Comparison of ENCODE assay signal across 8 cellular contexts in the genomic region with DNA sequence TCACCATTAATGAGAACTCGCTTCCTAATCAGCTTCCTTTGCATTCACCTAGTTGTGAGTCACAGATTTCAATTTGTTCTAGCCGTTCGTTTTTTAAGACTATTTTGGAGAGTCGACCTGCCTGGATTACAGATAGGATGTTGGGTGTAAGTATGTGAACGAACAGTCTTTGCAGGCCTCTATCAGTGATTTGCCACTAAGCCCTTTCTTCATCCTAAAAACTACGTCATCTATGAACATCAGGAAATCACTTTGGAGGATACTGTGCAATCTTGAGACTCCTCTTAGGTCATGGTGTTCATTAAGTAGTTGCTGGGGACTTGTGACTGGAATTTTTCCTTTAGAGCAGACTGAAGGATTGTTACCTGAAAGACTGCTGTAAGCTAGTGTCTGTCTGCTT. TPM values are rescaled to one million over a fixed set of nuclear protein-coding genes. Genes with fewer than 3 reads are reported as not detected.
A peak's percentile ranks its signal among the peaks of the same experiment; 100 is the strongest.
DNase-seq lines count a peak whose midpoint lies in the region; ATAC-seq, FAIRE-seq and TF ChIP-seq lines count a peak whose summit lies in the region.

No MANE protein-coding gene starts in this region.

- H2BK20ac ChIP-seq in H1 (ENCODE audit: low read length): no peak overlapping the region

- H3K36me3 Mint-ChIP-seq in activated CD4-positive, alpha-beta T cell treated with anti-CD3 and anti-CD28 coated beads, Interleukin-2, amount 10 ng/mL, durations not matched to agents 24 days and 14 days (ENCODE audit: low read depth): peaks cover 11% of the 10 kb centered on the region

- H3K4me3 ChIP-seq in OCI-LY1 (ENCODE audit: low read depth, low read length, poor library complexity, severe bottlenecking): peak overlapping the region; percentile 83
- peak overlapping the region in 3 of 4 experiments; percentile 60 to 92 (median 76); a peak in 5 of 8 replicates for H3K4me3 ChIP-seq in H1 (ENCODE audit: extremely low read depth in 1 of 4, insufficient read depth in 2 of 4, low read depth in 3 of 4, low read length in 4 of 4)
- peak overlapping the region; percentile 71 for H3K4me3 ChIP-seq in retinal pigment epithelial cell (ENCODE audit: low read length)

- no peaks in the 10 kb centered on the region; the same call in 1 of the 2 replicates for H3K79me1 ChIP-seq in H1 (ENCODE audit: low read depth, low read length)

- CTCF ChIA-PET in H1 (lab: Charles Lee; ENCODE audit: partially characterized antibody): interaction anchor here (1.3 to 1.5 kb wide), 2 partner anchors 18 to 389 kb away, joined by 3 to 6 read pairs; no protein-coding TSS in a partner anchor

- peak overlapping the region; percentile 91 for H3K27ac Mint-ChIP-seq in activated CD4-positive, alpha-beta T cell treated with anti-CD3 and anti-CD28 coated beads, Interleukin-2, amount 10 ng/mL, durations not matched to agents 24 days and 14 days

- WGBS in H1 (ENCODE audit: extremely low coverage in 1 of 2, insufficient coverage in 1 of 2, insufficient read length in 1 of 2, insufficient replicate concordance in 2 of 2, low coverage in 1 of 2, low lambda C conversion rate in 2 of 2, missing lambda C conversion rate in 1 of 2), 2 experiments: 90% methylated on average over 6 of the region's 6 CpGs; no CpG with 5 or more reads in 1 of the 2 experiments

- H4K20me1 ChIP-seq in OCI-LY1 (ENCODE audit: insufficient read depth, low read length) (no peaks in the 10 kb centered on the region), H1 (replicated peaks in 1 of 2; ENCODE audit: control insufficient read depth in 1 of 2, insufficient read depth in 2 of 2, low read length in 2 of 2) (peaks cover 0 to 2% of the 10 kb centered on the region in 2 experiments)

- H3K18ac ChIP-seq in H1 (ENCODE audit: extremely low read depth, low read length): no peak overlapping the region

- no peak overlapping the region for H4K8ac ChIP-seq in H1 (ENCODE audit: extremely low read depth, insufficient read depth, low read length)

- H3K9me2 ChIP-seq in OCI-LY1 (ENCODE audit: low read depth, low read length): no peaks in the 10 kb centered on the region

- H3K79me2 ChIP-seq in OCI-LY1 (ENCODE audit: insufficient read depth, low read length) (peaks cover 48% of the 10 kb centered on the region), H1 (ENCODE audit: control insufficient read depth in 1 of 2, insufficient read depth in 2 of 2, low read length in 2 of 2) (peaks cover 16 to 50% of the 10 kb centered on the region in 2 experiments)

- no peak overlapping the region for H2BK15ac ChIP-seq in H1 (ENCODE audit: low read length)

- no peak overlapping the region for H2BK120ac ChIP-seq in H1 (replicated peaks; ENCODE audit: low read depth, low read length)

- no peak overlapping the region for H4K91ac ChIP-seq in H1 (replicated peaks; ENCODE audit: insufficient read length, low read length)

- H3K56ac ChIP-seq in H1 (replicated peaks; ENCODE audit: insufficient read length, low read depth, low read length): no peak overlapping the region

- peaks cover 2% of the 10 kb centered on the region for H3K27me3 Mint-ChIP-seq in activated CD4-positive, alpha-beta T cell treated with anti-CD3 and anti-CD28 coated beads, Interleukin-2, amount 10 ng/mL, durations not matched to agents 24 days and 14 days

- H3K4me1 ChIP-seq in OCI-LY1 (ENCODE audit: insufficient read depth, low read length, severe bottlenecking) (peaks cover 37% of the 10 kb centered on the region), H1 (replicated peaks in 1 of 4; ENCODE audit: control insufficient read depth in 3 of 4, insufficient read depth in 4 of 4, low read length in 3 of 4) (peaks cover 0 to 3% (median 3%) of the 10 kb centered on the region in 4 experiments; a peak in 3 of 7 replicates)

- H3K9me3 Mint-ChIP-seq in activated CD4-positive, alpha-beta T cell treated with anti-CD3 and anti-CD28 coated beads, Interleukin-2, amount 10 ng/mL, durations not matched to agents 24 days and 14 days: no peaks in the 10 kb centered on the region

- H3K23me2 ChIP-seq in H1 (ENCODE audit: low read depth, low read length): no peaks in the 10 kb centered on the region

- H3K4me3 Mint-ChIP-seq in activated CD4-positive, alpha-beta T cell treated with anti-CD3 and anti-CD28 coated beads, Interleukin-2, amount 10 ng/mL, durations not matched to agents 24 days and 14 days: peak overlapping the region; percentile 91

- H3K36me3 ChIP-seq in OCI-LY1 (ENCODE audit: insufficient read depth, low read length) (peaks cover 11% of the 10 kb centered on the region), H1 (ENCODE audit: control insufficient read depth in 2 of 4, insufficient read depth in 4 of 4, low read length in 3 of 4) (peaks cover 0 to 6% (median 0%) of the 10 kb centered on the region in 4 experiments; a peak in 2 of 8 replicates)

- no peaks in the 10 kb centered on the region for H3K27me3 ChIP-seq in OCI-LY1 (ENCODE audit: insufficient read depth, low read length)
- H3K27me3 ChIP-seq in H1 (replicated peaks in 1 of 4; ENCODE audit: control insufficient read depth in 3 of 4, extremely low read depth in 1 of 4, insufficient read depth in 3 of 4, low read length in 3 of 4): no peaks in the 10 kb centered on the region

- peak overlapping the region; percentile 72 for H3K4me2 ChIP-seq in OCI-LY1 (ENCODE audit: low read length)
- H3K4me2 ChIP-seq in H1 (ENCODE audit: insufficient read depth in 1 of 2, low read depth in 2 of 2, low read length in 2 of 2): peak overlapping the region; percentile 60 to 64

- peak overlapping the region; percentile 80 for H3K9ac ChIP-seq in OCI-LY1 (ENCODE audit: low read length)
- H3K9ac ChIP-seq in H1 (replicated peaks in 1 of 4; ENCODE audit: extremely low read depth in 1 of 4, low read depth in 3 of 4, low read length in 3 of 4): no peak overlapping the region

- no peak overlapping the region for H3K4ac ChIP-seq in H1 (replicated peaks; ENCODE audit: insufficient read length, low read depth, low read length)

- no peak for DNase-seq in activated CD4-positive, alpha-beta T cell treated with anti-CD3 and anti-CD28 coated beads, Interleukin-2, amount 10 ng/mL, durations not matched to agents 24 days and 14 days
- no peak for DNase-seq in activated CD4-positive, alpha-beta T cell treated with anti-CD3 and anti-CD28 coated beads, Interleukin-2, amount 50 U/mL, for 48 hours
- DNase-seq in H1 (ENCODE audit: low read depth in 1 of 2, low spot score in 2 of 2) (no peak), retinal pigment epithelial cell (ENCODE audit: low read depth) (no peak), MV-4-11 (lab: John Stamatoyannopoulos, UW) (no peak)

- H3K27ac ChIP-seq in OCI-LY1 (ENCODE audit: low read depth, low read length, poor library complexity, severe bottlenecking) (no peak overlapping the region), H1 (ENCODE audit: low read depth, low read length) (no peak overlapping the region)

- no peak for TF ChIP-seq POLR2A in H1 (IDR thresholded peaks at IDR 0.05; ENCODE audit: control extremely low read depth in 1 of 2, low read depth in 2 of 2, low read length in 2 of 2)

- no peak overlapping the region for H2AFZ ChIP-seq in OCI-LY1 (ENCODE audit: low read length)
- no peak overlapping the region for H2AFZ ChIP-seq in H1 (ENCODE audit: low read length)

- H2BK12ac ChIP-seq in H1 (ENCODE audit: low read depth, low read length): no peak overlapping the region

- no peak overlapping the region for H4K5ac ChIP-seq in H1 (ENCODE audit: insufficient read length, low read depth, low read length)

- no peak overlapping the region for H3K14ac ChIP-seq in H1 (ENCODE audit: insufficient read length)

- peaks cover 15% of the 10 kb centered on the region for H3K4me1 Mint-ChIP-seq in activated CD4-positive, alpha-beta T cell treated with anti-CD3 and anti-CD28 coated beads, Interleukin-2, amount 10 ng/mL, durations not matched to agents 24 days and 14 days

- H3K9me3 ChIP-seq in OCI-LY1 (ENCODE audit: low read length): no peaks in the 10 kb centered on the region
- H3K9me3 ChIP-seq in H1 (ENCODE audit: insufficient read depth in 2 of 2, low read depth in 1 of 2, low read length in 1 of 2): no peaks in the 10 kb centered on the region

- no peaks in the 10 kb centered on the region for H3F3A ChIP-seq in OCI-LY1 (ENCODE audit: insufficient read depth, low read length)

- POLR2A ChIA-PET in H1 (lab: Charles Lee; ENCODE audit: partially characterized antibody): interaction anchor here (0.6 to 3.8 kb wide), 2 partner anchors 12 to 20 kb away, joined by 6 to 10 read pairs; no protein-coding TSS in a partner anchor

- H2AK5ac ChIP-seq in H1 (ENCODE audit: low read depth, low read length): no peak overlapping the region

- no peak for TF ChIP-seq EP300 in H1 (IDR thresholded peaks at IDR 0.05; ENCODE audit: borderline replicate concordance in 1 of 2, low read depth in 2 of 2, low read length in 2 of 2)

- ATAC-seq in HG02610 (IDR thresholded peaks at IDR 0.05; ENCODE audit: unreplicated experiment) (no peak), HG03097 (IDR thresholded peaks at IDR 0.05; ENCODE audit: low FRiP score, unreplicated experiment) (no peak)

- TF ChIP-seq CTCF in OCI-LY1 (IDR thresholded peaks at IDR 0.05; ENCODE audit: low read length): no peak
- no peak for TF ChIP-seq CTCF in H1 (IDR thresholded peaks at IDR 0.05; ENCODE audit: control extremely low read depth in 1 of 3, insufficient read depth in 1 of 3, low read depth in 1 of 3, low read length in 3 of 3)
- no peak for TF ChIP-seq CTCF in retinal pigment epithelial cell (conservative IDR thresholded peaks at IDR 0.05; ENCODE audit: low read depth, low read length)

- no peak overlapping the region for H2BK5ac ChIP-seq in H1 (ENCODE audit: low read depth, low read length)

- intact Hi-C loops in activated CD4-positive, alpha-beta T cell treated with anti-CD3 and anti-CD28 coated beads, Interleukin-2, amount 10 ng/mL, durations not matched to agents 24 days and 14 days (cut with micrococcal nuclease): loop anchor here (10.0 kb wide), 1 partner anchor 1030 kb away; a partner anchor contains a TSS

- no peak for FAIRE-seq in H1 (lab: Jason Lieb, UNC)

- TF ChIP-seq RAD21 in H1 (IDR thresholded peaks at IDR 0.05 in 1 of 2, conservative IDR thresholded peaks at IDR 0.05 in 1 of 2; ENCODE audit: low read depth in 2 of 2, low read length in 2 of 2): no peak

- no peak overlapping the region for H3K23ac ChIP-seq in H1 (ENCODE audit: insufficient read length)

RNA-seq across cellular contexts. Expression of a gene that starts 1.1 kb away (rescaled TPM):
- total RNA-seq in activated CD4-positive, alpha-beta T cell treated with anti-CD3 and anti-CD28 coated beads, Interleukin-2, amount 10 ng/mL, durations not matched to agents 24 days and 14 days: 41.3 and 42.6 TPM in 2 replicates
- 33.9 and 34.9 TPM in 2 replicates for total RNA-seq in H1 (2021; fragmentation: NEBNext Ultra II Directional; extraction: Animal tissue kit (Norgen Biotek cat#: 25700))
- 4.7 and 5.6 TPM in 2 replicates for polyA plus RNA-seq in H1 (2011; rRNA removed)
- 10.2 TPM for polyA plus RNA-seq in H1 (2011; cell fraction: cytosol; rRNA removed)
- 12.6 TPM for polyA plus RNA-seq in H1 (2011; cell fraction: nucleus; rRNA removed)
- polyA plus RNA-seq in H1 (2012, experiment 1 of 2): 16.0 to 29.9 TPM (median 20.5 TPM) in 4 replicates
- 1.9 TPM for polyA plus RNA-seq in H1 (2012, experiment 2 of 2)
- 12.9 TPM for polyA plus RNA-seq in H1 (2013, experiment 1 of 2)
- polyA plus RNA-seq in H1 (2013, experiment 2 of 2): 12.6 TPM
- 37.0 and 53.0 TPM in 2 replicates for polyA minus RNA-seq in H1 (2011; rRNA and poly(A)+ RNA removed)
- polyA minus RNA-seq in H1 (2011; cell fraction: cytosol; rRNA and poly(A)+ RNA removed): 8.8 TPM
- 53.4 TPM for polyA minus RNA-seq in H1 (2011; cell fraction: nucleus; rRNA and poly(A)+ RNA removed)

RNA-seq across cellular contexts. Expression of a gene that starts 47.7 kb away (rescaled TPM):
- 0.05 and 0.14 TPM in 2 replicates for total RNA-seq in activated CD4-positive, alpha-beta T cell treated with anti-CD3 and anti-CD28 coated beads, Interleukin-2, amount 10 ng/mL, durations not matched to agents 24 days and 14 days
- total RNA-seq in H1 (2021; fragmentation: NEBNext Ultra II Directional; extraction: Animal tissue kit (Norgen Biotek cat#: 25700)): 30.6 and 30.8 TPM in 2 replicates
- 14.9 and 17.9 TPM in 2 replicates for polyA plus RNA-seq in H1 (2011; rRNA removed)
- 20.8 TPM for polyA plus RNA-seq in H1 (2011; cell fraction: cytosol; rRNA removed)
- polyA plus RNA-seq in H1 (2011; cell fraction: nucleus; rRNA removed): 15.2 TPM
- 17.3 to 20.5 TPM (median 18.2 TPM) in 4 replicates for polyA plus RNA-seq in H1 (2012, experiment 1 of 2)
- 5.3 TPM for polyA plus RNA-seq in H1 (2012, experiment 2 of 2)
- polyA plus RNA-seq in H1 (2013, experiment 1 of 2): 19.5 TPM
- polyA plus RNA-seq in H1 (2013, experiment 2 of 2): 20.3 TPM
- polyA minus RNA-seq in H1 (2011; rRNA and poly(A)+ RNA removed): 45.3 and 69.4 TPM in 2 replicates
- polyA minus RNA-seq in H1 (2011; cell fraction: cytosol; rRNA and poly(A)+ RNA removed): 13.9 TPM
- 12.7 TPM for polyA minus RNA-seq in H1 (2011; cell fraction: nucleus; rRNA and poly(A)+ RNA removed)

Comparison
In these comparisons a context has a peak if more than half of its experiments do, and no peak if none do; other contexts are left out.
1. RNA of a gene that starts 47.7 kb away (total RNA-seq): 30.6 to 30.8 TPM in H1; 0.05 to 0.14 TPM in activated CD4-positive, alpha-beta T cell treated with anti-CD3 and anti-CD28 coated beads, Interleukin-2, amount 10 ng/mL, durations not matched to agents 24 days and 14 days; every median in the first group is over 10 times any median in the second.
2. Peak in every context shown above with its lines, with median percentiles within 50 percentile points of each other: H3K4me3 ChIP-seq.